Comparison of ENCODE assay signal across 1 cellular context in genomic region chr17:2295575-2295974, GRCh38.
TF ChIP-seq lines count a peak whose summit lies in the region.

No MANE protein-coding gene starts in this region.

TF ChIP-seq in GM12891, 5 proteins besides CTCF, POLR2A, EP300 and RAD21 (continued from another document):
- no peak for TF ChIP-seq POLR2AphosphoS5 (IDR thresholded peaks at IDR 0.05; ENCODE audit: low read depth, low read length)
